ENCODE assay signal across 10 cellular contexts in the genomic region with DNA sequence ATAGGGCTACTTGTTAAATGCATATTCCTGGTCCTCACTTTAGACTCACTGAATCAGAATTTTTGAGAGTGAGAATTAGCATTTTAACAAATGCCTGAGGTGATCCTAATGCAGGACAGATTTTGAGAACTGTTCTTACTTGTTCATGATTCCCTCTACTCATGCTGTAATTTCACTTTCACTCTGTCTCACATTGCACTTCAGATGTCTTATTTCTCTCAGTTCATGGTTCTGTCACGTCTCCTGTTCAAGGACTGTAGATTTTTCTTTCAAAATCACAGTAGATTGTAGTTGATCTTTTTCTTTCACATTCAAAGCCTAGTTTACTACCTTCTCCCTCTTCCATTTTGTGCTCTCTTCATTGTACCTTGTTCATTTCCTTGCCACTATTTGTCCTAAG.
A peak's percentile ranks its signal among the peaks of the same experiment; 100 is the strongest.
DNase-seq lines count a peak whose midpoint lies in the region; ATAC-seq lines count a peak whose summit lies in the region.
"Had no signal": no experiment of that assay in that cellular context is flagged by ENCODE, and none has a peak within 500 bp of the region (broad histone marks: within the 10 kb centered on the region; RNA-seq: fewer than 3 reads in every experiment).

No MANE protein-coding gene starts in this region.

- DNase-seq in NAMALWA (ENCODE audit: low spot score) (peak; percentile 21), AG08396 (ENCODE audit: low spot score) (no peak), HCEC 1CT (no peak), kidney tubule cell (ENCODE audit: low spot score) (no peak), hepatic stellate cell (ENCODE audit: low spot score) (no peak)
- DNase-seq: dermis blood vessel endothelial cell; NK-92 treated with Interleukin-12 subunit alpha and Interleukin-12 subunit beta, amount 100 ng/mL, for 24 hours had no signal

- ATAC-seq in GM18498 (IDR thresholded peaks at IDR 0.05; ENCODE audit: unreplicated experiment): peak; percentile 94
- peak; percentile 85 for ATAC-seq in GM19468 (IDR thresholded peaks at IDR 0.05; ENCODE audit: extremely low read depth, unreplicated experiment)
- peak; percentile 98 for ATAC-seq in HG02973 (IDR thresholded peaks at IDR 0.05; ENCODE audit: unreplicated experiment)
